ENCODE assay signal across 8 cellular contexts in genomic region chr6:43476744-43477143, GRCh38. TPM values are rescaled to one million over a fixed set of nuclear protein-coding genes. Genes with fewer than 3 reads are reported as not detected.
DNase-seq lines count a peak whose midpoint lies in the region; ATAC-seq and TF ChIP-seq lines count a peak whose summit lies in the region.

No MANE protein-coding gene starts in this region.

- no peak for TF ChIP-seq POLR2A in NB4 (IDR thresholded peaks at IDR 0.05; ENCODE audit: extremely low read depth, insufficient read length)

- H3K27ac Mint-ChIP-seq in Caco-2 (ENCODE audit: unreplicated experiment) (peak overlapping the region; percentile 97), osteocyte (ENCODE audit: unreplicated experiment) (peak overlapping the region; percentile 96)

- H3K4me3 ChIP-seq in Caco-2 (ENCODE audit: low read depth, low read length) (peak overlapping the region; percentile 68), NB4 (ENCODE audit: low read depth, low read length) (peak overlapping the region; percentile 93), ectodermal cell (ENCODE audit: insufficient read depth, low read depth, low read length) (peak overlapping the region; percentile 70)

- H3K9me3 Mint-ChIP-seq in Caco-2 (ENCODE audit: unreplicated experiment): no peaks in the 10 kb centered on the region
- no peaks in the 10 kb centered on the region for H3K9me3 Mint-ChIP-seq in osteocyte (ENCODE audit: unreplicated experiment)

- H3K4me3 Mint-ChIP-seq in Caco-2 (ENCODE audit: unreplicated experiment) (peak overlapping the region; percentile 97), osteocyte (ENCODE audit: unreplicated experiment) (peak overlapping the region; percentile 94)

- intact Hi-C loops in Caco-2 (cut with micrococcal nuclease; ENCODE audit: unreplicated experiment): loop anchor here (1.0 kb wide), 1 partner anchor 40 kb away; no protein-coding TSS in a partner anchor

- H3K4me1 ChIP-seq in Caco-2: peaks cover 10% of the 10 kb centered on the region; the same call in 1 of the 2 replicates
- peaks cover 11% of the 10 kb centered on the region for H3K4me1 ChIP-seq in ectodermal cell (ENCODE audit: control insufficient read depth, insufficient read depth, low read length)

- no peak overlapping the region for H3K27ac ChIP-seq in ectodermal cell (ENCODE audit: insufficient read depth, low read depth, low read length, poor library complexity, severe bottlenecking)

- TF ChIP-seq CTCF in Caco-2 (IDR thresholded peaks at IDR 0.05; ENCODE audit: insufficient read depth in 1 of 2, low read depth in 1 of 2, low read length in 1 of 2, severe bottlenecking in 1 of 2, unreplicated experiment in 1 of 2) (no peak), NB4 (IDR thresholded peaks at IDR 0.05; ENCODE audit: low read depth, low read length) (no peak), osteocyte (IDR thresholded peaks at IDR 0.05) (no peak)

- H3K36me3 ChIP-seq in Caco-2 (ENCODE audit: control insufficient read depth, insufficient read depth, low read length): no peaks in the 10 kb centered on the region
- H3K36me3 ChIP-seq in ectodermal cell (ENCODE audit: control insufficient read depth, insufficient read depth, low read length): no peaks in the 10 kb centered on the region

- H3K27me3 Mint-ChIP-seq in Caco-2 (ENCODE audit: insufficient read depth, unreplicated experiment) (no peaks in the 10 kb centered on the region), osteocyte (ENCODE audit: unreplicated experiment) (peaks cover under 1% of the 10 kb centered on the region)

- H3K27me3 ChIP-seq in Caco-2 (replicated peaks; ENCODE audit: control insufficient read depth, insufficient read depth, low read length): no peaks in the 10 kb centered on the region
- H3K27me3 ChIP-seq in ectodermal cell (ENCODE audit: control insufficient read depth, insufficient read depth, low read length, poor library complexity, severe bottlenecking): no peaks in the 10 kb centered on the region

- CTCF ChIA-PET in Caco-2 (lab: Charles Lee): interaction anchor here (0.6 to 1.6 kb wide), 4 partner anchors 20 to 247 kb away, joined by 3 to 12 read pairs (median 4); no protein-coding TSS in a partner anchor

- ATAC-seq in GM21737 (IDR thresholded peaks at IDR 0.05; ENCODE audit: unreplicated experiment): no peak

- no TSS peak for BruUV-seq in Caco-2 (replicated peaks; lab: Mats Ljungman, UMichigan)

- H3K9me3 ChIP-seq in Caco-2 (no peaks in the 10 kb centered on the region), ectodermal cell (ENCODE audit: control insufficient read depth, low read length) (no peaks in the 10 kb centered on the region)

- H3K4me1 Mint-ChIP-seq in Caco-2 (ENCODE audit: low read depth, unreplicated experiment): peaks cover 25% of the 10 kb centered on the region
- H3K4me1 Mint-ChIP-seq in osteocyte (ENCODE audit: unreplicated experiment): peaks cover 31% of the 10 kb centered on the region

- DNase-seq in Caco-2: no peak
- no peak for DNase-seq in NB4 (ENCODE audit: low read depth)
- no peak for DNase-seq in osteocyte (ENCODE audit: extremely low spot score, unreplicated experiment)
- DNase-seq in NCI-H2029 (lab: John Stamatoyannopoulos, UW): no peak
- DNase-seq in NCI-H526 treated with DMSO at 0.1 percent for 48 hours (lab: John Stamatoyannopoulos, UW): no peak
- no peak for DNase-seq in effector CD4-positive, alpha-beta T cell

- 75 to 77% methylated on average over 2 of the region's 2 CpGs for WGBS in ectodermal cell, 2 experiments

- POLR2A ChIA-PET in Caco-2 (lab: Charles Lee): interaction anchor here (0.6 kb wide), 2 partner anchors 21 to 293 kb away, joined by 3 to 4 read pairs; partner anchors contain the start of genes DLK2 and VEGFA

- H3K36me3 Mint-ChIP-seq in Caco-2 (ENCODE audit: insufficient read depth, unreplicated experiment): peaks cover 10% of the 10 kb centered on the region
- H3K36me3 Mint-ChIP-seq in osteocyte (ENCODE audit: unreplicated experiment): no peaks in the 10 kb centered on the region

RNA-seq across cellular contexts. Expression of gene TJAP1, which starts 0.6 kb away (rescaled TPM):
- total RNA-seq in Caco-2 (2022) (34.0 and 39.4 TPM in 2 replicates), osteocyte (38.7 and 42.8 TPM in 2 replicates)
- polyA plus RNA-seq in ectodermal cell (2013, experiment 1 of 4): 58.9 TPM
- polyA plus RNA-seq in ectodermal cell (2013, experiment 2 of 4): 54.8 TPM
- 42.8 TPM for polyA plus RNA-seq in ectodermal cell (2013, experiment 3 of 4)
- 45.1 TPM for polyA plus RNA-seq in ectodermal cell (2013, experiment 4 of 4)

RNA-seq across cellular contexts. Expression of gene DLK2, which starts 21.4 kb away (rescaled TPM):
- total RNA-seq in Caco-2 (2022): 0.75 and 1.2 TPM in 2 replicates
- polyA plus RNA-seq in ectodermal cell (2013, experiment 1 of 4): 0.54 TPM
- polyA plus RNA-seq in ectodermal cell (2013, experiment 2 of 4): 1.0 TPM
- polyA plus RNA-seq in ectodermal cell (2013, experiment 3 of 4): 0.53 TPM
- 0.65 TPM for polyA plus RNA-seq in ectodermal cell (2013, experiment 4 of 4)
- 0.43 TPM in 1 of 2 replicates, not detected in the other for total RNA-seq in osteocyte

RNA-seq across cellular contexts. Expression of gene LRRC73, which starts 33.4 kb away (rescaled TPM):
- total RNA-seq in Caco-2 (2022) (0.14 and 0.19 TPM in 2 replicates), osteocyte (0.29 and 0.40 TPM in 2 replicates)
- polyA plus RNA-seq in ectodermal cell (2013, experiment 1 of 4): 0.74 TPM
- 0.27 TPM for polyA plus RNA-seq in ectodermal cell (2013, experiment 2 of 4)
- polyA plus RNA-seq in ectodermal cell (2013, experiment 3 of 4): 0.32 TPM
- polyA plus RNA-seq in ectodermal cell (2013, experiment 4 of 4): 0.69 TPM

RNA-seq across cellular contexts. Expression of gene YIPF3, which starts 40.0 kb away (rescaled TPM):
- total RNA-seq in Caco-2 (2022): 83.3 and 99.8 TPM in 2 replicates
- 104 TPM for polyA plus RNA-seq in ectodermal cell (2013, experiment 1 of 4)
- polyA plus RNA-seq in ectodermal cell (2013, experiment 2 of 4): 117 TPM
- 86.6 TPM for polyA plus RNA-seq in ectodermal cell (2013, experiment 3 of 4)
- polyA plus RNA-seq in ectodermal cell (2013, experiment 4 of 4): 101 TPM
- 148 and 151 TPM in 2 replicates for total RNA-seq in osteocyte

RNA-seq across cellular contexts. Expression of gene POLR1C, which starts 40.1 kb away (rescaled TPM):
- 43.7 and 45.1 TPM in 2 replicates for total RNA-seq in Caco-2 (2022)
- polyA plus RNA-seq in ectodermal cell (2013, experiment 1 of 4): 33.7 TPM
- polyA plus RNA-seq in ectodermal cell (2013, experiment 2 of 4): 38.0 TPM
- polyA plus RNA-seq in ectodermal cell (2013, experiment 3 of 4): 30.3 TPM
- 33.1 TPM for polyA plus RNA-seq in ectodermal cell (2013, experiment 4 of 4)
- total RNA-seq in osteocyte: 27.9 and 32.8 TPM in 2 replicates
